Comparison of ENCODE assay signal across 26 cellular contexts in genomic region chr12:8420506-8420905, GRCh38. TPM values are rescaled to one million over a fixed set of nuclear protein-coding genes. Genes with fewer than 3 reads are reported as not detected.
DNase-seq lines count a peak whose midpoint lies in the region; ATAC-seq and TF ChIP-seq lines count a peak whose summit lies in the region.
"Had no signal": no experiment of that assay in that cellular context is flagged by ENCODE, and none has a peak within 500 bp of the region (broad histone marks: within the 10 kb centered on the region; RNA-seq: fewer than 3 reads in every experiment).

No MANE protein-coding gene starts in this region.

- no peak overlapping the region for H3K56ac ChIP-seq in H9 (ENCODE audit: insufficient read length, low read depth, low read length)

- no peak overlapping the region for H4K5ac ChIP-seq in H9 (ENCODE audit: insufficient read length, low read depth, low read length)

- H3K4ac ChIP-seq in H9 (ENCODE audit: low read depth, low read length) (no peak overlapping the region), trophoblast cell (ENCODE audit: low read depth, low read length) (no peak overlapping the region)

- DNase-seq in H9 (peak; percentile 45), hepatocyte (ENCODE audit: low spot score) (peak; percentile 37), trophoblast cell (no peak)
- DNase-seq: BE2C; C1 segment of cervical spinal cord; CD4-positive, alpha-beta memory T cell; CD4-positive, CD25-positive, alpha-beta regulatory T cell; CD8-positive, alpha-beta memory T cell; COR-L47; DMS 273 treated with DMSO at 0.1 percent for 48 hours; DMS153; DMS53; DMS79; DND-41; EL; GDM1 had no signal

- H3K4me3 Mint-ChIP-seq in H9, result no peak overlapping the region
- H3K4me3 Mint-ChIP-seq: CD14-positive monocyte; CD4-positive, alpha-beta memory T cell; CD4-positive, CD25-positive, alpha-beta regulatory T cell; CD8-positive, alpha-beta memory T cell had no signal

- no peak overlapping the region for H2BK20ac ChIP-seq in H9 (ENCODE audit: low read depth, low read length, poor library complexity, severe bottlenecking)

- WGBS in H9 (ENCODE audit: extremely low coverage, insufficient read length, low lambda C conversion rate), result no CpG with 5 or more reads among the region's 10 CpGs
- WGBS in hepatocyte (ENCODE audit: low lambda C conversion rate, missing lambda C conversion rate), result 59% methylated on average over 10 of the region's 10 CpGs
- no CpG with 5 or more reads among the region's 10 CpGs for WGBS in trophoblast cell (ENCODE audit: extremely low coverage, insufficient coverage, insufficient read length)

- H4K8ac ChIP-seq in H9 (replicated peaks; ENCODE audit: insufficient read length, low read depth, low read length), result no peak overlapping the region
- H4K8ac ChIP-seq in trophoblast cell (ENCODE audit: low read depth, low read length), result no peak overlapping the region

- no peak for TF ChIP-seq CTCF in H9 (conservative IDR thresholded peaks at IDR 0.05)
- no peak for TF ChIP-seq CTCF in hepatocyte (IDR thresholded peaks at IDR 0.05; ENCODE audit: poor library complexity)

- no peaks in the 10 kb centered on the region for H3K79me1 ChIP-seq in H9 (ENCODE audit: insufficient read depth, low read depth, low read length, poor library complexity, severe bottlenecking)
- no peaks in the 10 kb centered on the region for H3K79me1 ChIP-seq in trophoblast cell (ENCODE audit: low read length)

- no peaks in the 10 kb centered on the region for H3K36me3 Mint-ChIP-seq in H9 (ENCODE audit: insufficient read depth in 1 of 3, low read depth in 3 of 3)
- H3K36me3 Mint-ChIP-seq: CD14-positive monocyte; CD4-positive, alpha-beta memory T cell; CD4-positive, CD25-positive, alpha-beta regulatory T cell; CD8-positive, alpha-beta memory T cell had no signal

- no peak overlapping the region for H4K12ac ChIP-seq in trophoblast cell (ENCODE audit: low read depth, low read length)

- H3K4me3 ChIP-seq in hepatocyte (no peak overlapping the region), trophoblast cell (ENCODE audit: low read depth, low read length) (no peak overlapping the region)
- H3K4me3 ChIP-seq: A549, BLaER1, GM12878 had no signal

- H3K23ac ChIP-seq in H9 (ENCODE audit: insufficient read length, low read depth, low read length), result no peak overlapping the region
- no peak overlapping the region for H3K23ac ChIP-seq in trophoblast cell (ENCODE audit: low read length)

- H3K9me2 ChIP-seq in hepatocyte (replicated peaks; ENCODE audit: insufficient read depth), result no peaks in the 10 kb centered on the region

- H2AK5ac ChIP-seq in H9 (ENCODE audit: insufficient read length, low read length) (no peak overlapping the region), trophoblast cell (ENCODE audit: low read length) (no peak overlapping the region)

- no peak overlapping the region for H3K14ac ChIP-seq in H9 (ENCODE audit: insufficient read depth, low read length)
- no peak overlapping the region for H3K14ac ChIP-seq in trophoblast cell (ENCODE audit: low read length)

- H3K4me1 Mint-ChIP-seq in H9, result peaks cover 0 to 6% of the 10 kb centered on the region in 2 experiments; a peak in 2 of 4 replicates
- H3K4me1 Mint-ChIP-seq: CD14-positive monocyte; CD4-positive, alpha-beta memory T cell; CD4-positive, CD25-positive, alpha-beta regulatory T cell; CD8-positive, alpha-beta memory T cell had no signal

- no peaks in the 10 kb centered on the region for H3K23me2 ChIP-seq in H9 (ENCODE audit: insufficient read length, low read depth, low read length, poor library complexity, severe bottlenecking)

- no peaks in the 10 kb centered on the region for H3K79me2 ChIP-seq in H9 (ENCODE audit: insufficient read depth, low read length)
- H3K79me2 ChIP-seq in hepatocyte, result no peaks in the 10 kb centered on the region
- no peaks in the 10 kb centered on the region for H3K79me2 ChIP-seq in trophoblast cell (ENCODE audit: control insufficient read depth, insufficient read depth, low read length, poor library complexity)

- no peak overlapping the region for H2BK15ac ChIP-seq in H9 (ENCODE audit: low read depth, low read length)

- H3K4me2 ChIP-seq in H9 (ENCODE audit: insufficient read depth, insufficient read length, low read length) (no peak overlapping the region), hepatocyte (no peak overlapping the region), trophoblast cell (ENCODE audit: low read length) (no peak overlapping the region)
- H3K4me2 ChIP-seq: A549, BLaER1 had no signal

- no peaks in the 10 kb centered on the region for H3K4me1 ChIP-seq in H9 (ENCODE audit: insufficient read depth, low read length)
- no peaks in the 10 kb centered on the region for H3K4me1 ChIP-seq in hepatocyte (ENCODE audit: insufficient read depth)
- no peaks in the 10 kb centered on the region for H3K4me1 ChIP-seq in trophoblast cell (ENCODE audit: control insufficient read depth in 1 of 2, insufficient read depth in 2 of 2, low read length in 2 of 2)
- H3K4me1 ChIP-seq: A549, BE2C, BLaER1 had no signal

- H3K18ac ChIP-seq in H9 (ENCODE audit: insufficient read length, low read depth, low read length) (no peak overlapping the region), trophoblast cell (ENCODE audit: low read length) (no peak overlapping the region)

- no peak overlapping the region for H3K27ac Mint-ChIP-seq in H9
- H3K27ac Mint-ChIP-seq: CD14-positive monocyte; CD4-positive, alpha-beta memory T cell; CD4-positive, CD25-positive, alpha-beta regulatory T cell; CD8-positive, alpha-beta memory T cell had no signal

- peaks cover 0 to 4% of the 10 kb centered on the region in 2 experiments; a peak in 1 of 5 replicates for H3K9me3 Mint-ChIP-seq in H9
- H3K9me3 Mint-ChIP-seq: CD4-positive, alpha-beta memory T cell; CD4-positive, CD25-positive, alpha-beta regulatory T cell; CD8-positive, alpha-beta memory T cell had no signal

- H3T11ph ChIP-seq in H9 (ENCODE audit: low read length), result no peak overlapping the region

- H4K91ac ChIP-seq in H9 (ENCODE audit: insufficient read length, low read depth, low read length), result no peak overlapping the region
- peak overlapping the region; percentile 14 for H4K91ac ChIP-seq in trophoblast cell (ENCODE audit: low read depth, low read length)

- no peaks in the 10 kb centered on the region for H3K27me3 Mint-ChIP-seq in H9 (ENCODE audit: low read depth)
- H3K27me3 Mint-ChIP-seq: CD4-positive, alpha-beta memory T cell; CD4-positive, CD25-positive, alpha-beta regulatory T cell; CD8-positive, alpha-beta memory T cell had no signal

- no peak overlapping the region for H3K9ac ChIP-seq in H9 (ENCODE audit: extremely low read depth, insufficient read length, low read length)
- no peak overlapping the region for H3K9ac ChIP-seq in trophoblast cell (ENCODE audit: low read length)
- H3K9ac ChIP-seq: BLaER1 had no signal

- no peaks in the 10 kb centered on the region for H3K9me3 ChIP-seq in H9 (ENCODE audit: control insufficient read depth, low read depth, low read length)
- H3K9me3 ChIP-seq in hepatocyte (ENCODE audit: low read depth), result no peaks in the 10 kb centered on the region
- no peaks in the 10 kb centered on the region for H3K9me3 ChIP-seq in trophoblast cell (ENCODE audit: insufficient read depth, low read depth, low read length)
- H3K9me3 ChIP-seq: A549, BE2C, BLaER1 had no signal

- H2BK12ac ChIP-seq in H9 (ENCODE audit: insufficient read length, low read depth, low read length), result no peak overlapping the region
- H2BK12ac ChIP-seq in trophoblast cell (ENCODE audit: low read length), result no peak overlapping the region

- ATAC-seq in HG03139 (IDR thresholded peaks at IDR 0.05; ENCODE audit: unreplicated experiment) (no peak), HG02642 (IDR thresholded peaks at IDR 0.05; ENCODE audit: poor library complexity, unreplicated experiment) (no peak)
- ATAC-seq: A549, GM12878 had no signal

- H2BK120ac ChIP-seq in H9 (ENCODE audit: low read depth, low read length, poor library complexity, severe bottlenecking), result no peak overlapping the region
- H2BK120ac ChIP-seq in trophoblast cell (ENCODE audit: insufficient read depth, low read length, poor library complexity), result no peak overlapping the region

- H3K27me3 ChIP-seq in H9 (ENCODE audit: insufficient read depth, low read length), result no peaks in the 10 kb centered on the region
- H3K27me3 ChIP-seq in hepatocyte, result no peaks in the 10 kb centered on the region
- no peaks in the 10 kb centered on the region for H3K27me3 ChIP-seq in trophoblast cell (ENCODE audit: insufficient read depth, low read length)
- H3K27me3 ChIP-seq: BE2C, BLaER1 had no signal

- H2BK5ac ChIP-seq in H9 (ENCODE audit: insufficient read length, low read length) (no peak overlapping the region), trophoblast cell (ENCODE audit: low read depth, low read length, poor library complexity) (no peak overlapping the region)

- H2AFZ ChIP-seq in H9 (ENCODE audit: low read length), result no peak overlapping the region
- no peak overlapping the region for H2AFZ ChIP-seq in hepatocyte
- H2AFZ ChIP-seq in trophoblast cell (ENCODE audit: insufficient read depth, low read length, poor library complexity), result no peak overlapping the region

- H4K20me1 ChIP-seq in H9 (ENCODE audit: control insufficient read depth, insufficient read depth, insufficient read length) (no peaks in the 10 kb centered on the region), hepatocyte (ENCODE audit: insufficient read depth, poor library complexity, severe bottlenecking) (no peaks in the 10 kb centered on the region)
- H4K20me1 ChIP-seq: BLaER1 had no signal

- no peaks in the 10 kb centered on the region for H3K36me3 ChIP-seq in hepatocyte (replicated peaks; ENCODE audit: insufficient read depth, low read depth)
- H3K36me3 ChIP-seq in trophoblast cell (ENCODE audit: control insufficient read depth in 1 of 2, insufficient read depth in 2 of 2, low read length in 2 of 2), result no peaks in the 10 kb centered on the region
- H3K36me3 ChIP-seq: BE2C, BLaER1 had no signal

- H3K27ac ChIP-seq in H9 (ENCODE audit: insufficient read length, low read depth, low read length) (no peak overlapping the region), hepatocyte (peak overlapping the region; percentile 62), trophoblast cell (ENCODE audit: low read depth, low read length) (no peak overlapping the region)
- H3K27ac ChIP-seq: 22Rv1, A549, BLaER1 had no signal

RNA-seq across cellular contexts. Expression of gene CLEC6A, which starts 35.3 kb away (rescaled TPM):
- total RNA-seq in H9 (2021) (0.17 and 0.37 TPM in 2 replicates), hepatocyte (not detected in 2 replicates)
- polyA plus RNA-seq in hepatocyte, result not detected in 2 replicates
- polyA plus RNA-seq in trophoblast cell (2013), result not detected in 2 replicates
- total RNA-seq: A172; CD4-positive, alpha-beta memory T cell; CD4-positive, CD25-positive, alpha-beta regulatory T cell; CD8-positive, alpha-beta memory T cell; Daoy; G401; GM12878 had no signal
- polyA plus RNA-seq: A549; CD4-positive, alpha-beta memory T cell; CD4-positive, CD25-positive, alpha-beta regulatory T cell; CD8-positive, alpha-beta memory T cell; GM12878 had no signal

Comparison
In these comparisons a context has a peak if more than half of its experiments do, and no peak if none do; other contexts are left out.
1. DNase-seq: peak in H9 (single experiment) and hepatocyte (single experiment); none in trophoblast cell (0 of 2).